Comparison of ENCODE assay signal across 24 cellular contexts in genomic region chr5:156927545-156927944, GRCh38. TPM values are rescaled to one million over a fixed set of nuclear protein-coding genes. Genes with fewer than 3 reads are reported as not detected.
A peak's percentile ranks its signal among the peaks of the same experiment; 100 is the strongest.
DNase-seq lines count a peak whose midpoint lies in the region; ATAC-seq lines count a peak whose summit lies in the region.
"Had no signal": no experiment of that assay in that cellular context is flagged by ENCODE, and none has a peak within 500 bp of the region (broad histone marks: within the 10 kb centered on the region; RNA-seq: fewer than 3 reads in every experiment).

No MANE protein-coding gene starts in this region.

- intact Hi-C loops in activated T-helper 1 cell treated with anti-CD3 and anti-CD28 coated beads, Interleukin-12 subunit alpha, Interleukin-12 subunit beta, Interleukin-2, Interleukin-4 antibody, amounts not matched to agents 30 ng/mL and 10 ng/mL and 1 ng/mL, durations not matched to agents 14 hours and 24 hours and 36 hours (cut with micrococcal nuclease), result no loop called here

- ATAC-seq in CD4-positive, CD25-positive, alpha-beta regulatory T cell (ENCODE audit: low read depth in 2 of 2), result no peak
- peak; percentile 31 for ATAC-seq in GM21786 (IDR thresholded peaks at IDR 0.05; ENCODE audit: unreplicated experiment)
- ATAC-seq: effector memory CD8-positive, alpha-beta T cell had no signal

- no peak overlapping the region for H3K4me3 ChIP-seq in CD4-positive, CD25-positive, alpha-beta regulatory T cell (ENCODE audit: low read depth, low read length)
- H3K4me3 ChIP-seq: colonic mucosa, hepatocyte, smooth muscle cell had no signal

- H3K4me1 Mint-ChIP-seq in T-helper 2 cell treated with Interferon-gamma antibody and Interleukin-4, amounts not matched to agents 5 μg/mL and 100 μg/mL, for 36 hours (ENCODE audit: low read depth), result peaks cover 50% of the 10 kb centered on the region
- H3K4me1 Mint-ChIP-seq in CD4-positive, CD25-positive, alpha-beta regulatory T cell, result peaks cover 16 to 57% (median 30%) of the 10 kb centered on the region in 4 donors
- H3K4me1 Mint-ChIP-seq in activated T-helper 1 cell treated with anti-CD3 and anti-CD28 coated beads, Interleukin-12 subunit alpha, Interleukin-12 subunit beta, Interleukin-2, Interleukin-4 antibody, amounts not matched to agents 30 ng/mL and 10 ng/mL and 1 ng/mL, durations not matched to agents 14 hours and 24 hours and 36 hours (ENCODE audit: low read depth), result peaks cover 88% of the 10 kb centered on the region
- H3K4me1 Mint-ChIP-seq: mesothelial cell of epicardium, nephron had no signal

- no peaks in the 10 kb centered on the region for H3K36me3 ChIP-seq in CD4-positive, CD25-positive, alpha-beta regulatory T cell (ENCODE audit: control insufficient read depth, insufficient read depth, low read length)
- H3K36me3 ChIP-seq: colonic mucosa had no signal

- no peak overlapping the region for H3K27ac ChIP-seq in CD4-positive, CD25-positive, alpha-beta regulatory T cell (ENCODE audit: insufficient read depth, low read length, poor library complexity, severe bottlenecking)
- H3K27ac ChIP-seq: colonic mucosa, hepatocyte had no signal

- peak overlapping the region; percentile 32 for H3K27ac Mint-ChIP-seq in T-helper 2 cell treated with Interferon-gamma antibody and Interleukin-4, amounts not matched to agents 5 μg/mL and 100 μg/mL, for 36 hours
- peak overlapping the region; percentile 43 to 73 (median 66) for H3K27ac Mint-ChIP-seq in CD4-positive, CD25-positive, alpha-beta regulatory T cell
- H3K27ac Mint-ChIP-seq in activated T-helper 1 cell treated with anti-CD3 and anti-CD28 coated beads, Interleukin-12 subunit alpha, Interleukin-12 subunit beta, Interleukin-2, Interleukin-4 antibody, amounts not matched to agents 30 ng/mL and 10 ng/mL and 1 ng/mL, durations not matched to agents 14 hours and 24 hours and 36 hours, result peak overlapping the region; percentile 98
- H3K27ac Mint-ChIP-seq: mesothelial cell of epicardium, nephron had no signal

- peaks cover 16% of the 10 kb centered on the region for H3K36me3 Mint-ChIP-seq in T-helper 2 cell treated with Interferon-gamma antibody and Interleukin-4, amounts not matched to agents 5 μg/mL and 100 μg/mL, for 36 hours (ENCODE audit: low read depth)
- H3K36me3 Mint-ChIP-seq in CD4-positive, CD25-positive, alpha-beta regulatory T cell, result peaks cover 21% of the 10 kb centered on the region
- H3K36me3 Mint-ChIP-seq in activated T-helper 1 cell treated with anti-CD3 and anti-CD28 coated beads, Interleukin-12 subunit alpha, Interleukin-12 subunit beta, Interleukin-2, Interleukin-4 antibody, amounts not matched to agents 30 ng/mL and 10 ng/mL and 1 ng/mL, durations not matched to agents 14 hours and 24 hours and 36 hours (ENCODE audit: low read depth), result peaks cover 34% of the 10 kb centered on the region
- H3K36me3 Mint-ChIP-seq: mesothelial cell of epicardium had no signal

- no peaks in the 10 kb centered on the region for H3K9me3 ChIP-seq in CD4-positive, CD25-positive, alpha-beta regulatory T cell (ENCODE audit: control insufficient read depth in 2 of 2, low read length in 2 of 2)
- H3K9me3 ChIP-seq: colonic mucosa, SK-N-SH had no signal

- no peaks in the 10 kb centered on the region for H3K27me3 ChIP-seq in CD4-positive, CD25-positive, alpha-beta regulatory T cell (ENCODE audit: control insufficient read depth, insufficient read depth, low read length)
- H3K27me3 ChIP-seq: colonic mucosa, hepatocyte had no signal

- no peak for DNase-seq in T-helper 2 cell treated with Interferon-gamma antibody and Interleukin-4, amounts not matched to agents 5 μg/mL and 100 μg/mL, for 36 hours (ENCODE audit: low spot score)
- DNase-seq in T-helper 2 cell (no peak), dermis blood vessel endothelial cell (no peak), DMS 273 (lab: John Stamatoyannopoulos, UW; ENCODE audit: unreplicated experiment) (no peak)
- peak in 1 of 3 donors; percentile 26 for DNase-seq in CD4-positive, CD25-positive, alpha-beta regulatory T cell
- DNase-seq in activated T-helper 1 cell treated with anti-CD3 and anti-CD28 coated beads, Interleukin-12 subunit alpha, Interleukin-12 subunit beta, Interleukin-2, Interleukin-4 antibody, amounts not matched to agents 30 ng/mL and 10 ng/mL and 1 ng/mL, durations not matched to agents 14 hours and 24 hours and 36 hours (ENCODE audit: low spot score), result no peak
- no peak for DNase-seq in stimulated activated CD4-positive, alpha-beta T cell treated with anti-CD3 and anti-CD28 coated beads, Interleukin-2, amount 100 ng/mL, for 24 hours
- DNase-seq: 8988T; colonic mucosa; DMS79; effector memory CD8-positive, alpha-beta T cell; foreskin melanocyte; NCI-H1092; NCI-H187 treated with DMSO at 0.1 percent for 48 hours; NCI-H748 treated with DMSO at 0.1 percent for 48 hours; SK-N-SH; T-helper 9 cell had no signal

- peaks cover 6% of the 10 kb centered on the region for H3K9me3 Mint-ChIP-seq in T-helper 2 cell treated with Interferon-gamma antibody and Interleukin-4, amounts not matched to agents 5 μg/mL and 100 μg/mL, for 36 hours
- H3K9me3 Mint-ChIP-seq in CD4-positive, CD25-positive, alpha-beta regulatory T cell, result peaks cover 0 to 5% (median 0%) of the 10 kb centered on the region in 7 donors
- H3K9me3 Mint-ChIP-seq in activated T-helper 1 cell treated with anti-CD3 and anti-CD28 coated beads, Interleukin-12 subunit alpha, Interleukin-12 subunit beta, Interleukin-2, Interleukin-4 antibody, amounts not matched to agents 30 ng/mL and 10 ng/mL and 1 ng/mL, durations not matched to agents 14 hours and 24 hours and 36 hours, result peaks cover 14% of the 10 kb centered on the region
- H3K9me3 Mint-ChIP-seq: nephron had no signal

- H3K4me3 Mint-ChIP-seq in T-helper 2 cell treated with Interferon-gamma antibody and Interleukin-4, amounts not matched to agents 5 μg/mL and 100 μg/mL, for 36 hours, result no peak overlapping the region
- H3K4me3 Mint-ChIP-seq in CD4-positive, CD25-positive, alpha-beta regulatory T cell, result peak overlapping the region in 1 of 4 donors; percentile 24
- H3K4me3 Mint-ChIP-seq in activated T-helper 1 cell treated with anti-CD3 and anti-CD28 coated beads, Interleukin-12 subunit alpha, Interleukin-12 subunit beta, Interleukin-2, Interleukin-4 antibody, amounts not matched to agents 30 ng/mL and 10 ng/mL and 1 ng/mL, durations not matched to agents 14 hours and 24 hours and 36 hours, result peak overlapping the region; percentile 45
- H3K4me3 Mint-ChIP-seq: effector memory CD8-positive, alpha-beta T cell; mesothelial cell of epicardium; nephron had no signal

- H3K4me1 ChIP-seq in CD4-positive, CD25-positive, alpha-beta regulatory T cell (ENCODE audit: control insufficient read depth, insufficient read depth, low read length, poor library complexity, severe bottlenecking), result peaks cover 7% of the 10 kb centered on the region
- H3K4me1 ChIP-seq: colonic mucosa had no signal

- H3K27me3 Mint-ChIP-seq in T-helper 2 cell treated with Interferon-gamma antibody and Interleukin-4, amounts not matched to agents 5 μg/mL and 100 μg/mL, for 36 hours (ENCODE audit: low read depth), result no peaks in the 10 kb centered on the region
- no peaks in the 10 kb centered on the region for H3K27me3 Mint-ChIP-seq in CD4-positive, CD25-positive, alpha-beta regulatory T cell
- no peaks in the 10 kb centered on the region for H3K27me3 Mint-ChIP-seq in activated T-helper 1 cell treated with anti-CD3 and anti-CD28 coated beads, Interleukin-12 subunit alpha, Interleukin-12 subunit beta, Interleukin-2, Interleukin-4 antibody, amounts not matched to agents 30 ng/mL and 10 ng/mL and 1 ng/mL, durations not matched to agents 14 hours and 24 hours and 36 hours (ENCODE audit: insufficient read depth)
- H3K27me3 Mint-ChIP-seq: effector memory CD8-positive, alpha-beta T cell had no signal

RNA-seq across cellular contexts. Expression of gene TIMD4, which starts 35.5 kb away (rescaled TPM):
- total RNA-seq in CD4-positive, CD25-positive, alpha-beta regulatory T cell, result 5.1 TPM
- polyA plus RNA-seq in CD4-positive, CD25-positive, alpha-beta regulatory T cell, result 1 to 10 TPM in 3 of 4 donors, under 1 TPM in 1; 0.83 to 4.6 (median 3.2) TPM
- total RNA-seq in activated T-helper 1 cell treated with anti-CD3 and anti-CD28 coated beads, Interleukin-12 subunit alpha, Interleukin-12 subunit beta, Interleukin-2, Interleukin-4 antibody, amounts not matched to agents 30 ng/mL and 10 ng/mL and 1 ng/mL, durations not matched to agents 14 hours and 24 hours and 36 hours, result 24.5 and 27.3 TPM in 2 replicates
- not detected in 2 replicates for total RNA-seq in dermis blood vessel endothelial cell
- total RNA-seq: mesothelial cell of epicardium, osteocyte, smooth muscle cell, temporal lobe had no signal
- polyA plus RNA-seq: SK-N-SH, smooth muscle cell had no signal

Comparison
In these comparisons a context has a peak if more than half of its experiments do, and no peak if none do; other contexts are left out.
1. H3K27ac Mint-ChIP-seq: peak in every context shown above with its lines; median percentile 98 in activated T-helper 1 cell treated with anti-CD3 and anti-CD28 coated beads, Interleukin-12 subunit alpha, Interleukin-12 subunit beta, Interleukin-2, Interleukin-4 antibody, amounts not matched to agents 30 ng/mL and 10 ng/mL and 1 ng/mL, durations not matched to agents 14 hours and 24 hours and 36 hours; 66 in CD4-positive, CD25-positive, alpha-beta regulatory T cell; 32 in T-helper 2 cell treated with Interferon-gamma antibody and Interleukin-4, amounts not matched to agents 5 μg/mL and 100 μg/mL, for 36 hours.